ENCODE assay signal across 19 cellular contexts in genomic region chr6:139644821-139645220, GRCh38.
DNase-seq lines count a peak whose midpoint lies in the region; ATAC-seq and TF ChIP-seq lines count a peak whose summit lies in the region.
"Had no signal": no experiment of that assay in that cellular context is flagged by ENCODE, and none has a peak within 500 bp of the region (broad histone marks: within the 10 kb centered on the region; RNA-seq: fewer than 3 reads in every experiment).

No MANE protein-coding gene starts in this region.

- POLR2A ChIA-PET in HEK293T (lab: Yijun Ruan, JAX), result interaction anchor here (0.7 to 0.9 kb wide), 2 partner anchors 164 to 271 kb away, joined by 3 read pairs; partner anchors contain the start of gene CITED2

- TF ChIP-seq CTCF in right atrium auricular region (IDR thresholded peaks at IDR 0.05), result no peak
- no peak for TF ChIP-seq CTCF in smooth muscle cell (IDR thresholded peaks at IDR 0.05; ENCODE audit: borderline replicate concordance, insufficient read depth, poor library complexity, severe bottlenecking)
- TF ChIP-seq CTCF in lower lobe of right lung (IDR thresholded peaks at IDR 0.05), result no peak

- peaks cover 9% of the 10 kb centered on the region for H3K9me3 Mint-ChIP-seq in dendritic cell treated with granulocyte-macrophage colony-stimulating factor and Interleukin-4, amounts not matched to agents 40 ng/mL and 50 ng/mL, for 4 days
- peaks cover 2% of the 10 kb centered on the region for H3K9me3 Mint-ChIP-seq in natural killer cell treated with Interleukin-12 subunit alpha and Interleukin-12 subunit beta and Interleukin-15 and Interleukin-18, amount 100 ng/mL, for 72 hours
- H3K9me3 Mint-ChIP-seq: activated naive CD4-positive, alpha-beta T cell treated with anti-CD3 and anti-CD28 coated beads, Interleukin-2, amount 10 ng/mL, durations not matched to agents 7 days and 5 days had no signal

- H3K27me3 ChIP-seq in right atrium auricular region, result no peaks in the 10 kb centered on the region
- no peaks in the 10 kb centered on the region for H3K27me3 ChIP-seq in smooth muscle cell (ENCODE audit: low read depth)
- H3K27me3 ChIP-seq in lower lobe of right lung (ENCODE audit: low read depth), result no peaks in the 10 kb centered on the region
- H3K27me3 ChIP-seq: BLaER1 treated with 17β-estradiol and CSF1 and Interleukin-3, amounts not matched to agents 10 nM and 100 nM had no signal

- no peaks in the 10 kb centered on the region for H4K20me1 ChIP-seq in smooth muscle cell (ENCODE audit: low read depth)
- H4K20me1 ChIP-seq: BLaER1 treated with 17β-estradiol and CSF1 and Interleukin-3, amounts not matched to agents 10 nM and 100 nM had no signal

- ATAC-seq in lower lobe of right lung (no peak), GM19351 (IDR thresholded peaks at IDR 0.05; ENCODE audit: unreplicated experiment) (no peak), GM19023 (IDR thresholded peaks at IDR 0.05; ENCODE audit: unreplicated experiment) (no peak)
- no peak for ATAC-seq in natural killer cell treated with Interleukin-12 subunit alpha and Interleukin-12 subunit beta and Interleukin-15 and Interleukin-18, amount 100 ng/mL, for 72 hours

- peak overlapping the region; percentile 61 for H2AFZ ChIP-seq in smooth muscle cell (ENCODE audit: low read depth)

- no peaks in the 10 kb centered on the region for H3K27me3 Mint-ChIP-seq in dendritic cell treated with granulocyte-macrophage colony-stimulating factor and Interleukin-4, amounts not matched to agents 40 ng/mL and 50 ng/mL, for 4 days
- H3K27me3 Mint-ChIP-seq in natural killer cell treated with Interleukin-12 subunit alpha and Interleukin-12 subunit beta and Interleukin-15 and Interleukin-18, amount 100 ng/mL, for 72 hours, result peaks cover 22 to 47% of the 10 kb centered on the region in 2 donors
- H3K27me3 Mint-ChIP-seq: progenitor cell of endocrine pancreas had no signal

- CTCF ChIA-PET in HEK293T (lab: Yijun Ruan, JAX), result interaction anchor here (0.6 kb wide), 2 partner anchors 309 to 457 kb away, joined by 4 to 5 read pairs; no protein-coding TSS in a partner anchor

- H3F3A ChIP-seq in smooth muscle cell (ENCODE audit: low read depth), result no peaks in the 10 kb centered on the region

- H3K27ac Mint-ChIP-seq in dendritic cell treated with granulocyte-macrophage colony-stimulating factor and Interleukin-4, amounts not matched to agents 40 ng/mL and 50 ng/mL, for 4 days, result peak overlapping the region; percentile 62
- no peak overlapping the region for H3K27ac Mint-ChIP-seq in natural killer cell treated with Interleukin-12 subunit alpha and Interleukin-12 subunit beta and Interleukin-15 and Interleukin-18, amount 100 ng/mL, for 72 hours
- H3K27ac Mint-ChIP-seq: activated CD4-positive, alpha-beta T cell treated with anti-CD3 and anti-CD28 coated beads, Interleukin-2, amount 10 ng/mL, durations not matched to agents 7 days and 5 days; activated naive CD4-positive, alpha-beta T cell treated with anti-CD3 and anti-CD28 coated beads, Interleukin-2, amount 10 ng/mL, durations not matched to agents 7 days and 5 days; progenitor cell of endocrine pancreas had no signal

- H3K4me3 ChIP-seq in right atrium auricular region, result no peak overlapping the region
- no peak overlapping the region for H3K4me3 ChIP-seq in smooth muscle cell
- H3K4me3 ChIP-seq in lower lobe of right lung, result no peak overlapping the region
- H3K4me3 ChIP-seq: BLaER1 treated with 17β-estradiol and CSF1 and Interleukin-3, amounts not matched to agents 10 nM and 100 nM had no signal

- H3K79me2 ChIP-seq in smooth muscle cell (ENCODE audit: low read depth), result no peaks in the 10 kb centered on the region

- H3K4me2 ChIP-seq in smooth muscle cell, result peak overlapping the region; percentile 1
- H3K4me2 ChIP-seq: BLaER1 treated with 17β-estradiol and CSF1 and Interleukin-3, amounts not matched to agents 10 nM and 100 nM had no signal

- H3K4me3 Mint-ChIP-seq in dendritic cell treated with granulocyte-macrophage colony-stimulating factor and Interleukin-4, amounts not matched to agents 40 ng/mL and 50 ng/mL, for 4 days, result no peak overlapping the region
- no peak overlapping the region for H3K4me3 Mint-ChIP-seq in natural killer cell treated with Interleukin-12 subunit alpha and Interleukin-12 subunit beta and Interleukin-15 and Interleukin-18, amount 100 ng/mL, for 72 hours
- H3K4me3 Mint-ChIP-seq: activated CD4-positive, alpha-beta T cell treated with anti-CD3 and anti-CD28 coated beads, Interleukin-2, amount 10 ng/mL, durations not matched to agents 7 days and 5 days; activated naive CD4-positive, alpha-beta T cell treated with anti-CD3 and anti-CD28 coated beads, Interleukin-2, amount 10 ng/mL, durations not matched to agents 7 days and 5 days had no signal

- H3K4me1 ChIP-seq in right atrium auricular region (peaks cover 0 to 20% of the 10 kb centered on the region in 2 donors), smooth muscle cell (ENCODE audit: low read depth) (peaks cover 5% of the 10 kb centered on the region), lower lobe of right lung (no peaks in the 10 kb centered on the region)

- DNase-seq in HEK293T (ENCODE audit: extremely low spot score), result no peak
- DNase-seq in right atrium auricular region (ENCODE audit: low spot score), result no peak
- DNase-seq in smooth muscle cell (lab: John Stamatoyannopoulos, UW; ENCODE audit: unreplicated experiment), result no peak
- no peak for DNase-seq in lower lobe of right lung
- no peak for DNase-seq in natural killer cell treated with Interleukin-12 subunit alpha and Interleukin-12 subunit beta and Interleukin-15 and Interleukin-18, amount 100 ng/mL, for 72 hours (ENCODE audit: low spot score)
- DNase-seq: activated CD4-positive, alpha-beta T cell treated with anti-CD3 and anti-CD28 coated beads, Interleukin-2, amount 10 ng/mL, durations not matched to agents 7 days and 5 days; activated naive CD4-positive, alpha-beta T cell treated with anti-CD3 and anti-CD28 coated beads, Interleukin-2, amount 10 ng/mL, durations not matched to agents 7 days and 5 days; activated T-cell treated with anti-CD3 and anti-CD28 coated beads for 4 hours; caudate nucleus; head of caudate nucleus; kidney glomerular epithelial cell; NCI-H146; NCI-H345; SHP77 treated with DMSO at 0.1 percent for 48 hours had no signal

- H3K27ac ChIP-seq in right atrium auricular region (peak overlapping the region; percentile 15 to 74), smooth muscle cell (ENCODE audit: low read depth) (no peak overlapping the region), lower lobe of right lung (no peak overlapping the region)
- H3K27ac ChIP-seq: BLaER1 treated with 17β-estradiol and CSF1 and Interleukin-3, amounts not matched to agents 10 nM and 100 nM had no signal

- H3K4me1 Mint-ChIP-seq in dendritic cell treated with granulocyte-macrophage colony-stimulating factor and Interleukin-4, amounts not matched to agents 40 ng/mL and 50 ng/mL, for 4 days (ENCODE audit: low read depth), result peaks cover 83% of the 10 kb centered on the region
- peaks cover 11 to 16% of the 10 kb centered on the region in 2 donors for H3K4me1 Mint-ChIP-seq in natural killer cell treated with Interleukin-12 subunit alpha and Interleukin-12 subunit beta and Interleukin-15 and Interleukin-18, amount 100 ng/mL, for 72 hours (ENCODE audit: low read depth in 2 of 2)

- H3K36me3 ChIP-seq in right atrium auricular region (no peaks in the 10 kb centered on the region), smooth muscle cell (ENCODE audit: low read depth) (no peaks in the 10 kb centered on the region), lower lobe of right lung (no peaks in the 10 kb centered on the region)
- H3K36me3 ChIP-seq: BLaER1 treated with 17β-estradiol and CSF1 and Interleukin-3, amounts not matched to agents 10 nM and 100 nM had no signal

- H3K9me3 ChIP-seq in right atrium auricular region, result peaks cover 0 to 5% of the 10 kb centered on the region in 2 donors
- H3K9me3 ChIP-seq in smooth muscle cell (replicated peaks; ENCODE audit: low read depth), result no peaks in the 10 kb centered on the region
- H3K9me3 ChIP-seq in lower lobe of right lung, result no peaks in the 10 kb centered on the region

- H3K9ac ChIP-seq in smooth muscle cell (ENCODE audit: low read depth), result no peak overlapping the region
- H3K9ac ChIP-seq: BLaER1 treated with 17β-estradiol and CSF1 and Interleukin-3, amounts not matched to agents 10 nM and 100 nM had no signal

- H3K36me3 Mint-ChIP-seq in dendritic cell treated with granulocyte-macrophage colony-stimulating factor and Interleukin-4, amounts not matched to agents 40 ng/mL and 50 ng/mL, for 4 days (ENCODE audit: low read depth), result peaks cover 6% of the 10 kb centered on the region
- H3K36me3 Mint-ChIP-seq in natural killer cell treated with Interleukin-12 subunit alpha and Interleukin-12 subunit beta and Interleukin-15 and Interleukin-18, amount 100 ng/mL, for 72 hours, result no peaks in the 10 kb centered on the region
- H3K36me3 Mint-ChIP-seq: activated naive CD4-positive, alpha-beta T cell treated with anti-CD3 and anti-CD28 coated beads, Interleukin-2, amount 10 ng/mL, durations not matched to agents 7 days and 5 days had no signal

- WGBS in smooth muscle cell (ENCODE audit: low lambda C conversion rate), result 40% methylated on average over 6 of the region's 6 CpGs

- intact Hi-C loops in dendritic cell treated with granulocyte-macrophage colony-stimulating factor and Interleukin-4, amounts not matched to agents 40 ng/mL and 50 ng/mL, for 4 days (cut with micrococcal nuclease), result loop anchor here (5.0 kb wide), 1 partner anchor 273 kb away; the partner anchor contains the start of gene CITED2
- intact Hi-C loops in lower lobe of right lung (cut with DNase I), result no loop called here

TF ChIP-seq in HEK293T, 16 proteins besides CTCF, POLR2A, EP300 and RAD21:
- TF ChIP-seq ZNF384 (IDR thresholded peaks at IDR 0.05) (no peak), HDGF (IDR thresholded peaks at IDR 0.05; ENCODE audit: borderline replicate concordance) (no peak), L3MBTL2 (conservative IDR thresholded peaks at IDR 0.05) (peak; percentile 50; the same call in 1 of the 2 replicates)
TF ChIP-seq in HEK293T: peak in this region for 1.

Comparison
In these comparisons a context has a peak if more than half of its experiments do, and no peak if none do; other contexts are left out.
1. H3K27ac ChIP-seq: peak in right atrium auricular region (2 of 2); none in smooth muscle cell (single experiment) and lower lobe of right lung (single experiment).